In genomic region chr11:85704967-85705366, GRCh38 we compare ENCODE assay signal across 32 cellular contexts. TPM values are rescaled to one million over a fixed set of nuclear protein-coding genes. Genes with fewer than 3 reads are reported as not detected.
"Had no signal": no experiment of that assay in that cellular context is flagged by ENCODE, and none has a peak within 500 bp of the region (broad histone marks: within the 10 kb centered on the region; RNA-seq: fewer than 3 reads in every experiment).

No MANE protein-coding gene starts in this region.

- H3K9ac ChIP-seq: neural progenitor cell, parathyroid adenoma had no signal

- H3K27ac ChIP-seq: colonic mucosa, gastrocnemius medialis, lower lobe of right lung, neural progenitor cell, parathyroid adenoma, transverse colon had no signal

- H3K36me3 ChIP-seq: colonic mucosa, gastrocnemius medialis, left lung, lower lobe of right lung, neural progenitor cell, transverse colon had no signal

- H3K27ac Mint-ChIP-seq: activated CD4-positive, alpha-beta memory T cell treated with anti-CD3 and anti-CD28 coated beads, Interleukin-2, amount 10 ng/mL, durations not matched to agents 7 days and 5 days; activated CD4-positive, alpha-beta T cell treated with anti-CD3 and anti-CD28 coated beads, Interleukin-2, amount 10 ng/mL, durations not matched to agents 7 days and 5 days; activated naive CD4-positive, alpha-beta T cell treated with anti-CD3 and anti-CD28 coated beads, Interleukin-2, amount 50 U/mL, for 24 hours; activated naive CD8-positive, alpha-beta T cell treated with anti-CD3 and anti-CD28 coated beads, Interleukin-2, amount 50 U/mL, for 24 hours; activated T-helper 2 cell treated with anti-CD3 and anti-CD28 coated beads, Interferon-gamma antibody, Interleukin-2, Interleukin-4, amounts not matched to agents 10 μg/mL and 5 μg/mL and 100 μg/mL, durations not matched to agents 14 hours and 24 hours and 36 hours; neural progenitor cell; stimulated activated naive B cell treated with anti-CD40 and anti-IgM and Interleukin-4, amounts not matched to agents 10 μg/mL and 1 μg/mL and 100 μg/mL, for 72 hours; WTC11 had no signal

- H3K4me3 Mint-ChIP-seq: activated CD4-positive, alpha-beta memory T cell treated with anti-CD3 and anti-CD28 coated beads, Interleukin-2, amount 10 ng/mL, durations not matched to agents 7 days and 5 days; activated CD4-positive, alpha-beta T cell treated with anti-CD3 and anti-CD28 coated beads, Interleukin-2, amount 10 ng/mL, durations not matched to agents 7 days and 5 days; activated naive CD4-positive, alpha-beta T cell treated with anti-CD3 and anti-CD28 coated beads, Interleukin-2, amount 50 U/mL, for 24 hours; activated naive CD8-positive, alpha-beta T cell treated with anti-CD3 and anti-CD28 coated beads, Interleukin-2, amount 50 U/mL, for 24 hours; activated T-cell treated with anti-CD3 and anti-CD28 coated beads, Interleukin-2, amount 50 U/mL, for 4 hours; naive thymus-derived CD4-positive, alpha-beta T cell; neural progenitor cell; stimulated activated naive B cell treated with anti-CD40 and anti-IgM and Interleukin-4, amounts not matched to agents 10 μg/mL and 1 μg/mL and 100 μg/mL, for 72 hours; WTC11 had no signal

- H2AFZ ChIP-seq: neural progenitor cell, parathyroid adenoma had no signal

- ATAC-seq: activated naive CD8-positive, alpha-beta T cell treated with anti-CD3 and anti-CD28 coated beads, Interleukin-2, amount 50 U/mL, for 24 hours; activated T-cell treated with anti-CD3 and anti-CD28 coated beads, Interleukin-2, amount 50 U/mL, for 4 hours; gastrocnemius medialis; left lung; lower lobe of right lung; naive thymus-derived CD4-positive, alpha-beta T cell; stimulated activated naive B cell treated with anti-CD40 and anti-IgM and Interleukin-4, amounts not matched to agents 10 μg/mL and 1 μg/mL and 100 μg/mL, for 72 hours; WTC11 had no signal

- H3K4me3 ChIP-seq: colonic mucosa, gastrocnemius medialis, left lung, lower lobe of right lung, neural progenitor cell, psoas muscle, smooth muscle cell, transverse colon had no signal

- H3K36me3 Mint-ChIP-seq: neural progenitor cell; stimulated activated naive B cell treated with anti-CD40 and anti-IgM and Interleukin-4, amounts not matched to agents 10 μg/mL and 1 μg/mL and 100 μg/mL, for 72 hours; WTC11 had no signal

- FAIRE-seq: islet of Langerhans had no signal

- H3K4me1 ChIP-seq: colonic mucosa, gastrocnemius medialis, lower lobe of right lung, neural progenitor cell, parathyroid adenoma had no signal

- H3K9me3 Mint-ChIP-seq: activated CD4-positive, alpha-beta memory T cell treated with anti-CD3 and anti-CD28 coated beads, Interleukin-2, amount 10 ng/mL, durations not matched to agents 7 days and 5 days; activated naive CD4-positive, alpha-beta T cell treated with anti-CD3 and anti-CD28 coated beads, Interleukin-2, amount 50 U/mL, for 24 hours; activated naive CD8-positive, alpha-beta T cell treated with anti-CD3 and anti-CD28 coated beads, Interleukin-2, amount 50 U/mL, for 24 hours; activated T-cell treated with anti-CD3 and anti-CD28 coated beads, Interleukin-2, amount 50 U/mL, for 4 hours; neural progenitor cell; stimulated activated naive B cell treated with anti-CD40 and anti-IgM and Interleukin-4, amounts not matched to agents 10 μg/mL and 1 μg/mL and 100 μg/mL, for 72 hours had no signal

- H3K27me3 Mint-ChIP-seq: activated CD4-positive, alpha-beta memory T cell treated with anti-CD3 and anti-CD28 coated beads, Interleukin-2, amount 10 ng/mL, durations not matched to agents 7 days and 5 days; activated CD4-positive, alpha-beta T cell treated with anti-CD3 and anti-CD28 coated beads, Interleukin-2, amount 10 ng/mL, durations not matched to agents 7 days and 5 days; activated naive CD4-positive, alpha-beta T cell treated with anti-CD3 and anti-CD28 coated beads, Interleukin-2, amount 50 U/mL, for 24 hours; activated naive CD8-positive, alpha-beta T cell treated with anti-CD3 and anti-CD28 coated beads, Interleukin-2, amount 50 U/mL, for 24 hours had no signal

- H3K27me3 ChIP-seq: colonic mucosa, gastrocnemius medialis, left lung, neural progenitor cell, transverse colon had no signal

- DNase-seq: activated CD4-positive, alpha-beta memory T cell treated with anti-CD3 and anti-CD28 coated beads, Interleukin-2, amount 10 ng/mL, durations not matched to agents 7 days and 5 days; activated CD4-positive, alpha-beta T cell treated with anti-CD3 and anti-CD28 coated beads for 1 hour; activated CD4-positive, alpha-beta T cell treated with anti-CD3 and anti-CD28 coated beads, Interleukin-2, amount 10 ng/mL, durations not matched to agents 7 days and 5 days; activated CD8-positive, alpha-beta memory T cell treated with anti-CD3 and anti-CD28 coated beads, Interleukin-2, amount 50 U/mL, for 48 hours; activated naive CD8-positive, alpha-beta T cell treated with anti-CD3 and anti-CD28 coated beads, Interleukin-2, amount 50 U/mL, for 24 hours; activated T-cell treated with anti-CD3 and anti-CD28 coated beads, Interleukin-2, amount 50 U/mL, for 4 hours; amygdala; cerebellar nuclear complex; colonic mucosa; effector memory CD4-positive, alpha-beta T cell; erythroblast; gastrocnemius medialis; glutamatergic neuron; left lung; lower lobe of right lung; naive thymus-derived CD4-positive, alpha-beta T cell; occipital lobe; psoas muscle; stimulated activated CD4-positive, alpha-beta T cell treated with anti-CD3 and anti-CD28 coated beads, Interleukin-1b, Interleukin-23, amount 100 ng/mL, for 48 hours; stimulated activated CD4-positive, alpha-beta T cell treated with anti-CD3 and anti-CD28 coated beads, Interleukin-4, amount 100 ng/mL, for 4 hours; stimulated activated CD8-positive, alpha-beta memory T cell treated with anti-CD3 and anti-CD28 coated beads, Interleukin-4, amount 100 ng/mL, for 48 hours; stimulated activated naive B cell treated with anti-CD40 and anti-IgM and Interleukin-4, amounts not matched to agents 10 μg/mL and 1 μg/mL and 100 μg/mL, for 72 hours; T-helper 2 cell; transverse colon had no signal

- H3K9me3 ChIP-seq: colonic mucosa, gastrocnemius medialis, left lung, lower lobe of right lung, psoas muscle, transverse colon had no signal

- H3K4me2 ChIP-seq: neural progenitor cell, smooth muscle cell had no signal

RNA-seq across cellular contexts. Expression of gene CCDC89, which starts 19.0 kb away (rescaled TPM):
- total RNA-seq: activated T-cell treated with anti-CD3 and anti-CD28 coated beads, Interleukin-2, amount 50 U/mL, for 4 hours; activated T-helper 2 cell treated with anti-CD3 and anti-CD28 coated beads, Interferon-gamma antibody, Interleukin-2, Interleukin-4, amounts not matched to agents 10 μg/mL and 5 μg/mL and 100 μg/mL, durations not matched to agents 14 hours and 24 hours and 36 hours; dermis microvascular lymphatic vessel endothelial cell; smooth muscle cell; WTC11 had no signal
- polyA plus RNA-seq: naive thymus-derived CD4-positive, alpha-beta T cell; smooth muscle cell had no signal
